26 cellular contexts compared by ENCODE assay signal in genomic region chr11:34826384-34826726, GRCh38.
DNase-seq lines count a peak whose midpoint lies in the region; ATAC-seq and TF ChIP-seq lines count a peak whose summit lies in the region.
"Had no signal": no experiment of that assay in that cellular context is flagged by ENCODE, and none has a peak within 500 bp of the region (broad histone marks: within the 10 kb centered on the region; RNA-seq: fewer than 3 reads in every experiment).

No MANE protein-coding gene starts in this region.

- CTCF ChIA-PET in CD8-positive, alpha-beta memory T cell (lab: Charles Lee) = no interaction called here

- no peak for ATAC-seq in stimulated activated memory B cell treated with anti-CD40 and anti-IgM and Interleukin-4, amounts not matched to agents 10 μg/mL and 1 μg/mL and 100 μg/mL, for 72 hours
- ATAC-seq in HG02642 (IDR thresholded peaks at IDR 0.05; ENCODE audit: poor library complexity, unreplicated experiment) = no peak
- ATAC-seq in left lobe of liver = no peak
- ATAC-seq: activated T-cell treated with anti-CD3 and anti-CD28 coated beads, Interleukin-2, amount 50 U/mL, for 4 hours had no signal

- peak; percentile 5 for DNase-seq in GM12865 (ENCODE audit: low read depth)
- DNase-seq in AG08396 (ENCODE audit: low spot score) = no peak
- DNase-seq in CD8-positive, alpha-beta memory T cell = no peak
- DNase-seq in left lobe of liver (ENCODE audit: low spot score) = no peak
- DNase-seq: activated CD4-positive, alpha-beta T cell treated with anti-CD3 and anti-CD28 coated beads, Interleukin-2, amount 10 ng/mL, durations not matched to agents 24 days and 14 days; activated gamma-delta T cell treated with Interleukin-2 at 50 U/mL for 16 hours; activated T-cell treated with anti-CD3 and anti-CD28 coated beads, Interleukin-2, amount 50 U/mL, for 4 hours; DMS79 treated with DMSO at 0.1 percent for 48 hours; dorsolateral prefrontal cortex; GF-D8; Kasumi-1; NCI-H1048; NCI-H1694 treated with DMSO at 0.1 percent for 48 hours; NCI-H524; SW 1271; T-helper 9 cell; WERI-Rb-1 had no signal

- H3K9me3 ChIP-seq in CD8-positive, alpha-beta memory T cell (ENCODE audit: low read length) = no peaks in the 10 kb centered on the region
- H3K9me3 ChIP-seq: BLaER1, lower lobe of right lung, tibial nerve had no signal

- H3K27ac ChIP-seq in VCaP (peak overlapping the region; percentile 90), layer of hippocampus (ENCODE audit: low read depth, low read length) (peak overlapping the region; percentile 17)
- H3K27ac ChIP-seq in CD8-positive, alpha-beta memory T cell (ENCODE audit: low read depth, low read length) = no peak overlapping the region
- H3K27ac ChIP-seq: BLaER1, HL-60, lower lobe of right lung, tibial nerve, WERI-Rb-1 had no signal

- no peaks in the 10 kb centered on the region for H3K27me3 ChIP-seq in layer of hippocampus (ENCODE audit: control insufficient read depth, insufficient read depth, low read length)
- no peaks in the 10 kb centered on the region for H3K27me3 ChIP-seq in CD8-positive, alpha-beta memory T cell (ENCODE audit: insufficient read depth, low read length, poor library complexity, severe bottlenecking)
- H3K27me3 ChIP-seq: BLaER1, dorsolateral prefrontal cortex, tibial nerve had no signal

- H3K9me3 Mint-ChIP-seq in stimulated activated memory B cell treated with anti-CD40 and anti-IgM and Interleukin-4, amounts not matched to agents 10 μg/mL and 1 μg/mL and 100 μg/mL, for 72 hours = no peaks in the 10 kb centered on the region
- H3K9me3 Mint-ChIP-seq in CD8-positive, alpha-beta memory T cell = no peaks in the 10 kb centered on the region
- H3K9me3 Mint-ChIP-seq: activated CD4-positive, alpha-beta T cell treated with anti-CD3 and anti-CD28 coated beads, Interleukin-2, amount 10 ng/mL, durations not matched to agents 24 days and 14 days; activated T-cell treated with anti-CD3 and anti-CD28 coated beads, Interleukin-2, amount 50 U/mL, for 4 hours; stimulated activated naive CD8-positive, alpha-beta T cell treated with anti-CD3 and anti-CD28 coated beads, Interleukin-15, Interleukin-2, amounts not matched to agents 100 ng/mL and 50 ng/mL, for 24 hours had no signal

- H3K36me3 ChIP-seq in CD8-positive, alpha-beta memory T cell (ENCODE audit: insufficient read depth, low read length) = no peaks in the 10 kb centered on the region
- H3K36me3 ChIP-seq: BLaER1, lower lobe of right lung, tibial nerve, WERI-Rb-1 had no signal

- H3K36me3 Mint-ChIP-seq in stimulated activated memory B cell treated with anti-CD40 and anti-IgM and Interleukin-4, amounts not matched to agents 10 μg/mL and 1 μg/mL and 100 μg/mL, for 72 hours = no peaks in the 10 kb centered on the region
- no peaks in the 10 kb centered on the region for H3K36me3 Mint-ChIP-seq in CD8-positive, alpha-beta memory T cell

- no peak overlapping the region for H3K4me3 ChIP-seq in GM12865 (ENCODE audit: low read depth, low read length)
- H3K4me3 ChIP-seq in CD8-positive, alpha-beta memory T cell (ENCODE audit: low read length) = no peak overlapping the region
- H3K4me3 ChIP-seq: BLaER1, dorsolateral prefrontal cortex, lower lobe of right lung, tibial nerve had no signal

- H3K27me3 Mint-ChIP-seq in stimulated activated memory B cell treated with anti-CD40 and anti-IgM and Interleukin-4, amounts not matched to agents 10 μg/mL and 1 μg/mL and 100 μg/mL, for 72 hours = peaks cover 9% of the 10 kb centered on the region
- H3K27me3 Mint-ChIP-seq in CD8-positive, alpha-beta memory T cell = peaks cover 6% of the 10 kb centered on the region in 2 donors

- no peaks in the 10 kb centered on the region for H3K4me1 ChIP-seq in CD8-positive, alpha-beta memory T cell (ENCODE audit: insufficient read depth, low read length)
- H3K4me1 ChIP-seq: BLaER1 had no signal

- no peaks in the 10 kb centered on the region for H3K4me1 Mint-ChIP-seq in stimulated activated memory B cell treated with anti-CD40 and anti-IgM and Interleukin-4, amounts not matched to agents 10 μg/mL and 1 μg/mL and 100 μg/mL, for 72 hours
- no peaks in the 10 kb centered on the region for H3K4me1 Mint-ChIP-seq in CD8-positive, alpha-beta memory T cell
- H3K4me1 Mint-ChIP-seq: activated CD4-positive, alpha-beta T cell treated with anti-CD3 and anti-CD28 coated beads, Interleukin-2, amount 10 ng/mL, durations not matched to agents 24 days and 14 days had no signal

- peak overlapping the region; percentile 32 for H3K27ac Mint-ChIP-seq in stimulated activated memory B cell treated with anti-CD40 and anti-IgM and Interleukin-4, amounts not matched to agents 10 μg/mL and 1 μg/mL and 100 μg/mL, for 72 hours
- no peak overlapping the region for H3K27ac Mint-ChIP-seq in CD8-positive, alpha-beta memory T cell
- H3K27ac Mint-ChIP-seq: activated CD4-positive, alpha-beta T cell treated with anti-CD3 and anti-CD28 coated beads, Interleukin-2, amount 10 ng/mL, durations not matched to agents 24 days and 14 days; stimulated activated naive CD8-positive, alpha-beta T cell treated with anti-CD3 and anti-CD28 coated beads, Interleukin-15, Interleukin-2, amounts not matched to agents 100 ng/mL and 50 ng/mL, for 24 hours had no signal

- POLR2A ChIA-PET in CD8-positive, alpha-beta memory T cell (lab: Charles Lee) = no interaction called here

- TF ChIP-seq CTCF in GM12865 (IDR thresholded peaks at IDR 0.05; ENCODE audit: insufficient read depth, low read depth, low read length, missing control alignments) (no peak), VCaP (conservative IDR thresholded peaks at IDR 0.05) (no peak)

- H3K4me3 Mint-ChIP-seq in stimulated activated memory B cell treated with anti-CD40 and anti-IgM and Interleukin-4, amounts not matched to agents 10 μg/mL and 1 μg/mL and 100 μg/mL, for 72 hours = no peak overlapping the region
- H3K4me3 Mint-ChIP-seq in CD8-positive, alpha-beta memory T cell = no peak overlapping the region
- H3K4me3 Mint-ChIP-seq: activated CD4-positive, alpha-beta T cell treated with anti-CD3 and anti-CD28 coated beads, Interleukin-2, amount 10 ng/mL, durations not matched to agents 24 days and 14 days; activated T-cell treated with anti-CD3 and anti-CD28 coated beads, Interleukin-2, amount 50 U/mL, for 4 hours; stimulated activated naive CD8-positive, alpha-beta T cell treated with anti-CD3 and anti-CD28 coated beads, Interleukin-15, Interleukin-2, amounts not matched to agents 100 ng/mL and 50 ng/mL, for 24 hours had no signal
